Comparison of ENCODE assay signal across 27 cellular contexts in the genomic region with DNA sequence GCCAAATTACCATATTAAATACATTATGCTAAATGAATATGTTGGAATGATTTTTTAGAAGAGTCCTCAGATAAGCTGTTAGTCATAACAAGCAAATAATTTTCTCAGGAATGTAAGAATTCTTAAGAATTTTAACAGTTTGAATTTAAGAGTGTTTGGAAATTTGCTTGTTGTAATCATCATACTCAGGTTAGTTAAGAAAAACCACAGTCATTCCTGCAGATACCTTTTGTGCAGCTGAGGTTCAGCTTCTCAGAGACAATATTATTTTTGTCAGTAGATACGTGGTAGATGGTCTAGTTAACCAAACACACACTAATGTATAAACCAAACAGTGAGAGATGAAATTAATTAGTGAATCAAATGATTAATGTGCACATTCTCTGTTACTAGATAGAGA. TPM values are rescaled to one million over a fixed set of nuclear protein-coding genes. Genes with fewer than 3 reads are reported as not detected.
A peak's percentile ranks its signal among the peaks of the same experiment; 100 is the strongest.
DNase-seq lines count a peak whose midpoint lies in the region; ATAC-seq and TF ChIP-seq lines count a peak whose summit lies in the region.
"Had no signal": no experiment of that assay in that cellular context is flagged by ENCODE, and none has a peak within 500 bp of the region (broad histone marks: within the 10 kb centered on the region; RNA-seq: fewer than 3 reads in every experiment).

No MANE protein-coding gene starts in this region.

- H3K27ac Mint-ChIP-seq in activated naive CD4-positive, alpha-beta T cell treated with anti-CD3 and anti-CD28 coated beads, Interleukin-2, amount 50 U/mL, for 24 hours = peak overlapping the region; percentile 23
- H3K27ac Mint-ChIP-seq in HFFc6 = no peak overlapping the region
- H3K27ac Mint-ChIP-seq in stimulated activated naive B cell treated with anti-CD40 and anti-IgM and Interleukin-4, amounts not matched to agents 10 μg/mL and 1 μg/mL and 100 μg/mL, for 72 hours = no peak overlapping the region
- H3K27ac Mint-ChIP-seq: activated naive CD4-positive, alpha-beta T cell treated with anti-CD3 and anti-CD28 coated beads, Interleukin-2, amount 50 U/mL, for 72 hours; activated T-helper 1 cell treated with anti-CD3 and anti-CD28 coated beads, Interleukin-12 subunit alpha, Interleukin-12 subunit beta, Interleukin-2, Interleukin-4 antibody, amounts not matched to agents 30 ng/mL and 10 ng/mL and 1 ng/mL, durations not matched to agents 14 hours and 24 hours and 36 hours; memory B cell had no signal

- H3K9me3 ChIP-seq in endocrine pancreas (ENCODE audit: control insufficient read depth, low read length) = no peaks in the 10 kb centered on the region
- no peaks in the 10 kb centered on the region for H3K9me3 ChIP-seq in upper lobe of right lung
- H3K9me3 ChIP-seq in prostate gland = no peaks in the 10 kb centered on the region
- no peaks in the 10 kb centered on the region for H3K9me3 ChIP-seq in WERI-Rb-1 (ENCODE audit: severe bottlenecking)
- H3K9me3 ChIP-seq: BLaER1, body of pancreas, heart right ventricle, Peyer's patch had no signal

- intact Hi-C loops in upper lobe of right lung (cut with DNase I) = no loop called here
- intact Hi-C loops in prostate gland (cut with DNase I) = no loop called here

- no peaks in the 10 kb centered on the region for H3K27me3 Mint-ChIP-seq in activated naive CD4-positive, alpha-beta T cell treated with anti-CD3 and anti-CD28 coated beads, Interleukin-2, amount 50 U/mL, for 24 hours
- H3K27me3 Mint-ChIP-seq in HFFc6 (ENCODE audit: insufficient read depth) = no peaks in the 10 kb centered on the region
- no peaks in the 10 kb centered on the region for H3K27me3 Mint-ChIP-seq in stimulated activated naive B cell treated with anti-CD40 and anti-IgM and Interleukin-4, amounts not matched to agents 10 μg/mL and 1 μg/mL and 100 μg/mL, for 72 hours
- H3K27me3 Mint-ChIP-seq: memory B cell, T-cell had no signal

- H3K4me3 ChIP-seq in endocrine pancreas (ENCODE audit: control insufficient read depth, insufficient read depth, low read length) (peak overlapping the region; percentile 29), upper lobe of right lung (no peak overlapping the region), prostate gland (no peak overlapping the region), WERI-Rb-1 (ENCODE audit: low read depth, low read length) (no peak overlapping the region)
- H3K4me3 ChIP-seq: BLaER1, body of pancreas, heart right ventricle, Peyer's patch had no signal

- ATAC-seq in upper lobe of right lung = no peak
- ATAC-seq in stimulated activated naive B cell treated with anti-CD40 and anti-IgM and Interleukin-4, amounts not matched to agents 10 μg/mL and 1 μg/mL and 100 μg/mL, for 72 hours (replicated peaks) = no peak
- ATAC-seq: activated naive CD4-positive, alpha-beta T cell treated with anti-CD3 and anti-CD28 coated beads, Interleukin-2, amount 50 U/mL, for 72 hours; body of pancreas; foreskin keratinocyte; heart right ventricle; left colon; T-cell had no signal

- 68% methylated on average over 1 of the region's 1 CpG for WGBS in prostate gland

- peaks cover 15% of the 10 kb centered on the region for H3K4me1 ChIP-seq in endocrine pancreas (ENCODE audit: control insufficient read depth, insufficient read depth, low read length)
- H3K4me1 ChIP-seq in upper lobe of right lung = peaks cover 44% of the 10 kb centered on the region
- H3K4me1 ChIP-seq in prostate gland (replicated peaks) = no peaks in the 10 kb centered on the region
- H3K4me1 ChIP-seq: foreskin keratinocyte had no signal

- no peak for DNase-seq in activated naive CD4-positive, alpha-beta T cell treated with anti-CD3 and anti-CD28 coated beads, Interleukin-2, amount 50 U/mL, for 16 hours
- DNase-seq in HFFc6 = no peak
- DNase-seq in upper lobe of right lung = no peak
- DNase-seq in prostate gland (ENCODE audit: low spot score) = no peak
- no peak for DNase-seq in stimulated activated naive B cell treated with anti-CD40 and anti-IgM and Interleukin-4, amounts not matched to agents 10 μg/mL and 1 μg/mL and 100 μg/mL, for 72 hours
- DNase-seq in WERI-Rb-1 = no peak
- DNase-seq: activated CD4-positive, alpha-beta T cell treated with anti-CD3 and anti-CD28 coated beads for 1 hour; body of pancreas; erythroblast; foreskin keratinocyte; GDM1; heart right ventricle; Karpas-422; left colon; NCI-H187; NCI-H2171 treated with DMSO at 0.1 percent for 48 hours; NCI-H524 treated with DMSO at 0.1 percent for 48 hours; Peyer's patch; small intestine; stimulated activated CD4-positive, alpha-beta T cell treated with anti-CD3 and anti-CD28 coated beads, Interleukin-2, amount 100 ng/mL, for 24 hours; T-cell had no signal

- H3K4me3 Mint-ChIP-seq in activated naive CD4-positive, alpha-beta T cell treated with anti-CD3 and anti-CD28 coated beads, Interleukin-2, amount 50 U/mL, for 24 hours = no peak overlapping the region
- peak overlapping the region; percentile 41; the same call in 1 of the 2 replicates for H3K4me3 Mint-ChIP-seq in HFFc6
- peak overlapping the region in 1 of 2 donors; percentile 28 for H3K4me3 Mint-ChIP-seq in stimulated activated naive B cell treated with anti-CD40 and anti-IgM and Interleukin-4, amounts not matched to agents 10 μg/mL and 1 μg/mL and 100 μg/mL, for 72 hours
- H3K4me3 Mint-ChIP-seq: activated T-helper 1 cell treated with anti-CD3 and anti-CD28 coated beads, Interleukin-12 subunit alpha, Interleukin-12 subunit beta, Interleukin-2, Interleukin-4 antibody, amounts not matched to agents 30 ng/mL and 10 ng/mL and 1 ng/mL, durations not matched to agents 14 hours and 24 hours and 36 hours; memory B cell had no signal

- peaks cover 19% of the 10 kb centered on the region for H3K36me3 Mint-ChIP-seq in activated naive CD4-positive, alpha-beta T cell treated with anti-CD3 and anti-CD28 coated beads, Interleukin-2, amount 50 U/mL, for 24 hours
- peaks cover 27% of the 10 kb centered on the region for H3K36me3 Mint-ChIP-seq in HFFc6 (ENCODE audit: low read depth)
- peaks cover 20 to 34% of the 10 kb centered on the region in 2 donors for H3K36me3 Mint-ChIP-seq in stimulated activated naive B cell treated with anti-CD40 and anti-IgM and Interleukin-4, amounts not matched to agents 10 μg/mL and 1 μg/mL and 100 μg/mL, for 72 hours

- H3K9ac ChIP-seq in endocrine pancreas (ENCODE audit: control insufficient read depth, insufficient read depth, low read length) = no peak overlapping the region
- H3K9ac ChIP-seq: BLaER1 had no signal

- H3K36me3 ChIP-seq in endocrine pancreas (ENCODE audit: control insufficient read depth, insufficient read depth, low read length) = no peaks in the 10 kb centered on the region
- peaks cover 7% of the 10 kb centered on the region for H3K36me3 ChIP-seq in upper lobe of right lung
- no peaks in the 10 kb centered on the region for H3K36me3 ChIP-seq in prostate gland
- H3K36me3 ChIP-seq in WERI-Rb-1 = peaks cover 26% of the 10 kb centered on the region

- no peak for TF ChIP-seq POLR2A in prostate gland (IDR thresholded peaks at IDR 0.05)

- H3K27me3 ChIP-seq in endocrine pancreas (ENCODE audit: control insufficient read depth, insufficient read depth, low read length) (no peaks in the 10 kb centered on the region), upper lobe of right lung (no peaks in the 10 kb centered on the region), prostate gland (replicated peaks; ENCODE audit: insufficient read depth) (no peaks in the 10 kb centered on the region), WERI-Rb-1 (ENCODE audit: insufficient read depth, low read depth, severe bottlenecking) (no peaks in the 10 kb centered on the region)
- H3K27me3 ChIP-seq: BLaER1, body of pancreas, foreskin keratinocyte, heart right ventricle, Peyer's patch had no signal

- H3K9me3 Mint-ChIP-seq in activated naive CD4-positive, alpha-beta T cell treated with anti-CD3 and anti-CD28 coated beads, Interleukin-2, amount 50 U/mL, for 24 hours = no peaks in the 10 kb centered on the region
- no peaks in the 10 kb centered on the region for H3K9me3 Mint-ChIP-seq in HFFc6
- H3K9me3 Mint-ChIP-seq in stimulated activated naive B cell treated with anti-CD40 and anti-IgM and Interleukin-4, amounts not matched to agents 10 μg/mL and 1 μg/mL and 100 μg/mL, for 72 hours = peaks cover 0 to 2% of the 10 kb centered on the region in 2 donors
- H3K9me3 Mint-ChIP-seq: activated naive CD4-positive, alpha-beta T cell treated with anti-CD3 and anti-CD28 coated beads, Interleukin-2, amount 50 U/mL, for 72 hours; activated T-helper 1 cell treated with anti-CD3 and anti-CD28 coated beads, Interleukin-12 subunit alpha, Interleukin-12 subunit beta, Interleukin-2, Interleukin-4 antibody, amounts not matched to agents 30 ng/mL and 10 ng/mL and 1 ng/mL, durations not matched to agents 14 hours and 24 hours and 36 hours; memory B cell; T-cell had no signal

- H3K27ac ChIP-seq in upper lobe of right lung (no peak overlapping the region), prostate gland (no peak overlapping the region), WERI-Rb-1 (no peak overlapping the region)
- H3K27ac ChIP-seq: BLaER1, body of pancreas, foreskin keratinocyte, heart right ventricle, Peyer's patch had no signal

- TF ChIP-seq CTCF in HFFc6 (IDR thresholded peaks at IDR 0.05) = no peak
- TF ChIP-seq CTCF in upper lobe of right lung (IDR thresholded peaks at IDR 0.05) = no peak
- no peak for TF ChIP-seq CTCF in prostate gland (IDR thresholded peaks at IDR 0.05)
- no peak for TF ChIP-seq CTCF in WERI-Rb-1 (IDR thresholded peaks at IDR 0.05; ENCODE audit: low read depth, low read length)

- H3K4me1 Mint-ChIP-seq in activated naive CD4-positive, alpha-beta T cell treated with anti-CD3 and anti-CD28 coated beads, Interleukin-2, amount 50 U/mL, for 24 hours = peaks cover 75% of the 10 kb centered on the region
- H3K4me1 Mint-ChIP-seq in HFFc6 (ENCODE audit: low read depth) = peaks cover 44% of the 10 kb centered on the region
- H3K4me1 Mint-ChIP-seq in stimulated activated naive B cell treated with anti-CD40 and anti-IgM and Interleukin-4, amounts not matched to agents 10 μg/mL and 1 μg/mL and 100 μg/mL, for 72 hours = peaks cover 23 to 71% of the 10 kb centered on the region in 2 donors

RNA-seq across cellular contexts. Expression of gene WNK1, which starts 8.9 kb away (rescaled TPM):
- 100 to 1,000 TPM in 2 of 6 experiments, 10 to 100 TPM in 4; 79.5 to 106 (median 94.3) TPM for total RNA-seq in HFFc6 (2021; fragmentation: NEBNext Ultra II Directional; extraction: Animal tissue kit (Norgen Biotek cat#: 25700))
- 215 TPM for total RNA-seq in upper lobe of right lung
- total RNA-seq in prostate gland = 100 to 1,000 TPM in 1 of 2 donors, 10 to 100 TPM in 1; 82.7 to 223 TPM
